29 cellular contexts compared by ENCODE assay signal in the genomic region with DNA sequence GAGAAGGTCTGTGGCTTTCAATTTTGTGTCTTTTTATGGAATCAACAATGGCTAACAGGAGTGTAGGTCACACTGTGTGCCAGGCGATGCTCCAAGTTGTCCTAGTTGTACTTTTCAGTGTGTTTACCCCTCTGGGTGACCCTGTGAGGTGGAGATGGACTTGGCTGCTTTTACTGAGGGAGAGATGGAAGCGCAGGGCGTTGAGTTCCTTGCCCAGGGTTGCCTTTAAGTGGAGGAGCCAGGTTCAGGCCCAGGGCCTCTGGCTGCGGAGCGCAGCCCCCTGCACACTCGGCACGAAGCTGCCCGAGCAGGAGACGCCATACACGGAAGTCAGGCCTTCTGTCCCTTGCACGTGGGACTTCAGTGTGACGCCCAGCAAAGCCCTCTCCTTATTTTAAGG.
A peak's percentile ranks its signal among the peaks of the same experiment; 100 is the strongest.
DNase-seq lines count a peak whose midpoint lies in the region; ATAC-seq and TF ChIP-seq lines count a peak whose summit lies in the region.
"Had no signal": no experiment of that assay in that cellular context is flagged by ENCODE, and none has a peak within 500 bp of the region (broad histone marks: within the 10 kb centered on the region; RNA-seq: fewer than 3 reads in every experiment).

No MANE protein-coding gene starts in this region.

- H3K9me3 ChIP-seq in right atrium auricular region (no peaks in the 10 kb centered on the region), muscle layer of colon (ENCODE audit: low read length) (no peaks in the 10 kb centered on the region)
- H3K9me3 ChIP-seq: adrenal gland, esophagus squamous epithelium, left ventricle myocardium inferior, mucosa of descending colon, Peyer's patch, testis had no signal

- DNase-seq in cardiac septum (ENCODE audit: low spot score) (peak; percentile 20), right atrium auricular region (ENCODE audit: low spot score) (no peak), epithelial cell of prostate (ENCODE audit: low read depth, low spot score) (no peak), type B pancreatic cell (ENCODE audit: extremely low spot score, unreplicated experiment) (no peak), NCI-H774 (lab: John Stamatoyannopoulos, UW) (no peak)
- DNase-seq: activated B cell treated with CpG ODN at 0.5 μM for 24 hours; activated naive CD4-positive, alpha-beta T cell treated with anti-CD3 and anti-CD28 coated beads for 36 hours; cortex of kidney; effector memory CD8-positive, alpha-beta T cell; esophagus squamous epithelium; foreskin melanocyte; left ventricle myocardium inferior; mucosa of descending colon; NCI-H2029; NCI-H2227 treated with DMSO at 0.1 percent for 48 hours; NCI-H526 treated with DMSO at 0.1 percent for 48 hours; SIG-M5; stimulated activated CD4-positive, alpha-beta T cell treated with anti-CD3 and anti-CD28 coated beads, Interleukin-15, amount 100 ng/mL, for 24 hours; stimulated activated naive B cell treated with anti-CD40 and anti-IgM and Interleukin-4, amounts not matched to agents 10 μg/mL and 1 μg/mL and 100 μg/mL, for 72 hours; testis had no signal

- H3K9me3 Mint-ChIP-seq in type B pancreatic cell: no peaks in the 10 kb centered on the region
- H3K9me3 Mint-ChIP-seq: activated B cell treated with CpG ODN at 0.5 μM for 24 hours; activated naive CD4-positive, alpha-beta T cell treated with anti-CD3 and anti-CD28 coated beads for 36 hours; effector memory CD8-positive, alpha-beta T cell; neural crest cell; stimulated activated naive B cell treated with anti-CD40 and anti-IgM and Interleukin-4, amounts not matched to agents 10 μg/mL and 1 μg/mL and 100 μg/mL, for 72 hours had no signal

- H3K4me3 Mint-ChIP-seq in type B pancreatic cell: no peak overlapping the region
- H3K4me3 Mint-ChIP-seq: activated B cell treated with CpG ODN at 0.5 μM for 24 hours; activated naive CD4-positive, alpha-beta T cell treated with anti-CD3 and anti-CD28 coated beads for 36 hours; effector memory CD8-positive, alpha-beta T cell; neural crest cell; stimulated activated naive B cell treated with anti-CD40 and anti-IgM and Interleukin-4, amounts not matched to agents 10 μg/mL and 1 μg/mL and 100 μg/mL, for 72 hours had no signal

- TF ChIP-seq CTCF in right atrium auricular region (IDR thresholded peaks at IDR 0.05) (no peak), type B pancreatic cell (conservative IDR thresholded peaks at IDR 0.05) (no peak)

- no peaks in the 10 kb centered on the region for H3K27me3 ChIP-seq in right atrium auricular region
- no peaks in the 10 kb centered on the region for H3K27me3 ChIP-seq in muscle layer of colon (ENCODE audit: control insufficient read depth in 1 of 2, insufficient read depth in 2 of 2, low read length in 2 of 2)
- H3K27me3 ChIP-seq: adrenal gland, esophagus squamous epithelium, Peyer's patch, testis had no signal

- ATAC-seq in HG02588 (IDR thresholded peaks at IDR 0.05; ENCODE audit: unreplicated experiment) (no peak), GM21447 (IDR thresholded peaks at IDR 0.05; ENCODE audit: unreplicated experiment) (no peak)
- ATAC-seq: effector memory CD8-positive, alpha-beta T cell; K562; mucosa of descending colon; sciatic nerve; stimulated activated naive B cell treated with anti-CD40 and anti-IgM and Interleukin-4, amounts not matched to agents 10 μg/mL and 1 μg/mL and 100 μg/mL, for 72 hours had no signal

- H3K36me3 ChIP-seq in right atrium auricular region (peaks cover 86% of the 10 kb centered on the region), muscle layer of colon (ENCODE audit: insufficient read depth, low read length) (peaks cover 72% of the 10 kb centered on the region)

- peaks cover 14% of the 10 kb centered on the region for H3K36me3 Mint-ChIP-seq in type B pancreatic cell
- H3K36me3 Mint-ChIP-seq: stimulated activated naive B cell treated with anti-CD40 and anti-IgM and Interleukin-4, amounts not matched to agents 10 μg/mL and 1 μg/mL and 100 μg/mL, for 72 hours had no signal

- H3K4me1 Mint-ChIP-seq in type B pancreatic cell (ENCODE audit: unreplicated experiment): peaks cover 22% of the 10 kb centered on the region

- no peak overlapping the region for H3K9ac ChIP-seq in muscle layer of colon (ENCODE audit: low read length)
- H3K9ac ChIP-seq: parathyroid adenoma had no signal

- no peaks in the 10 kb centered on the region for H3K27me3 Mint-ChIP-seq in type B pancreatic cell

- H3K4me3 ChIP-seq in right atrium auricular region (no peak overlapping the region), muscle layer of colon (ENCODE audit: low read depth in 1 of 2, low read length in 2 of 2) (no peak overlapping the region)
- H3K4me3 ChIP-seq: adrenal gland, esophagus squamous epithelium, K562, left ventricle myocardium inferior, mucosa of descending colon, Peyer's patch, testis had no signal

- peak overlapping the region; percentile 30 for H3K27ac Mint-ChIP-seq in type B pancreatic cell
- H3K27ac Mint-ChIP-seq: activated B cell treated with CpG ODN at 0.5 μM for 24 hours; activated naive CD4-positive, alpha-beta T cell treated with anti-CD3 and anti-CD28 coated beads for 36 hours; effector memory CD8-positive, alpha-beta T cell; stimulated activated naive B cell treated with anti-CD40 and anti-IgM and Interleukin-4, amounts not matched to agents 10 μg/mL and 1 μg/mL and 100 μg/mL, for 72 hours had no signal

- intact Hi-C loops in cardiac septum (cut with DNase I): no loop called here

- H3K4me1 ChIP-seq in right atrium auricular region: no peaks in the 10 kb centered on the region
- H3K4me1 ChIP-seq in muscle layer of colon (ENCODE audit: insufficient read depth, low read length): peaks cover 24% of the 10 kb centered on the region
- H3K4me1 ChIP-seq: parathyroid adenoma, testis had no signal

- H3K27ac ChIP-seq in right atrium auricular region (no peak overlapping the region), epithelial cell of prostate (peak overlapping the region; percentile 34), muscle layer of colon (ENCODE audit: low read depth, low read length) (peak overlapping the region; percentile 70)
- H3K27ac ChIP-seq: adrenal gland, esophagus squamous epithelium, left ventricle myocardium inferior, parathyroid adenoma, Peyer's patch, testis had no signal

Comparison
In these comparisons a context has a peak if more than half of its experiments do, and no peak if none do; other contexts are left out.
1. H3K27ac ChIP-seq: peak in epithelial cell of prostate (single experiment) and muscle layer of colon (single experiment); none in right atrium auricular region (0 of 2).